In genomic region chr1:157137051-157137772, GRCh38 we compare ENCODE assay signal across 8 cellular contexts. TPM values are rescaled to one million over a fixed set of nuclear protein-coding genes. Genes with fewer than 3 reads are reported as not detected.
DNase-seq lines count a peak whose midpoint lies in the region; ATAC-seq and TF ChIP-seq lines count a peak whose summit lies in the region.

No MANE protein-coding gene starts in this region.

- no peaks in the 10 kb centered on the region; the same call in 1 of the 2 replicates for H3K4me1 ChIP-seq in iPS DF 6.9 (ENCODE audit: control insufficient read depth, insufficient read depth, low read length)

- H3K4me3 Mint-ChIP-seq in CD14-positive monocyte: peak overlapping the region; percentile 98 to 99
- H3K4me3 Mint-ChIP-seq in activated naive CD8-positive, alpha-beta T cell: peak overlapping the region; percentile 96

- H3K27me3 ChIP-seq in iPS DF 6.9 (ENCODE audit: control insufficient read depth, insufficient read depth, low read length): no peaks in the 10 kb centered on the region

- no peaks in the 10 kb centered on the region for H3K9me3 Mint-ChIP-seq in CD14-positive monocyte
- no peaks in the 10 kb centered on the region for H3K9me3 Mint-ChIP-seq in activated naive CD8-positive, alpha-beta T cell (ENCODE audit: low read depth)

- peaks cover 44% of the 10 kb centered on the region in 2 donors for H3K36me3 Mint-ChIP-seq in CD14-positive monocyte
- H3K36me3 Mint-ChIP-seq in activated naive CD8-positive, alpha-beta T cell: peaks cover 21% of the 10 kb centered on the region

- peaks cover 28% of the 10 kb centered on the region for H3K36me3 ChIP-seq in KOPT-K1 (ENCODE audit: insufficient read depth, low read length)
- H3K36me3 ChIP-seq in iPS DF 6.9 (ENCODE audit: control insufficient read depth, insufficient read depth, low read length): peaks cover 14% of the 10 kb centered on the region; the same call in 1 of the 2 replicates

- peak overlapping the region; percentile 96 to 99 (median 97) for H3K27ac Mint-ChIP-seq in CD14-positive monocyte
- peak overlapping the region; percentile 90 for H3K27ac Mint-ChIP-seq in activated naive CD8-positive, alpha-beta T cell

- peaks cover 0 to 3% (median 0%) of the 10 kb centered on the region in 3 donors for H3K27me3 Mint-ChIP-seq in CD14-positive monocyte (ENCODE audit: low read depth in 3 of 3)
- H3K27me3 Mint-ChIP-seq in activated naive CD8-positive, alpha-beta T cell: no peaks in the 10 kb centered on the region

- WGBS in iPS DF 6.9 (ENCODE audit: insufficient coverage, insufficient read length): no CpG with 5 or more reads among the region's 16 CpGs

- DNase-seq in CD14-positive monocyte (ENCODE audit: low spot score): peak; percentile 58
- no peak for DNase-seq in iPS DF 6.9 (ENCODE audit: low read depth, low spot score)
- DNase-seq in dedifferentiated amniotic fluid mesenchymal stem cell (ENCODE audit: extremely low spot score): no peak
- DNase-seq in NCI-H2196 (lab: John Stamatoyannopoulos, UW; ENCODE audit: unreplicated experiment): no peak

- H3K27ac ChIP-seq in KOPT-K1 (ENCODE audit: low read depth, low read length, poor library complexity, severe bottlenecking) (peak overlapping the region; percentile 78), iPS DF 6.9 (ENCODE audit: low read length) (no peak overlapping the region), skin epidermis (peak overlapping the region; percentile 76 to 99 (median 98))

- ATAC-seq in GM19351 (IDR thresholded peaks at IDR 0.05; ENCODE audit: unreplicated experiment): no peak

- H3K4me3 ChIP-seq in iPS DF 6.9 (ENCODE audit: low read length) (peak overlapping the region; percentile 67), skin epidermis (peak overlapping the region; percentile 68 to 97 (median 82))

- no peak for TF ChIP-seq CTCF in CD14-positive monocyte (IDR thresholded peaks at IDR 0.05)

- no peaks in the 10 kb centered on the region for H3K9me3 ChIP-seq in KOPT-K1 (ENCODE audit: insufficient read depth, low read length, poor library complexity, severe bottlenecking)
- no peaks in the 10 kb centered on the region for H3K9me3 ChIP-seq in iPS DF 6.9 (ENCODE audit: control insufficient read depth, insufficient read depth, low read length)

- intact Hi-C loops in CD14-positive monocyte (cut with micrococcal nuclease): no loop called here

- H3K4me1 Mint-ChIP-seq in CD14-positive monocyte: peaks cover 24% of the 10 kb centered on the region
- peaks cover 79% of the 10 kb centered on the region for H3K4me1 Mint-ChIP-seq in activated naive CD8-positive, alpha-beta T cell (ENCODE audit: low read depth)

RNA-seq across cellular contexts. Expression of gene ETV3, which starts 1.0 kb away (rescaled TPM):
- 1 to 10 TPM; 4.8 to 6.3 TPM for polyA plus RNA-seq in CD14-positive monocyte

RNA-seq across cellular contexts. Expression of gene ETV3L, which starts 37.6 kb away (rescaled TPM):
- polyA plus RNA-seq in CD14-positive monocyte: under 1 TPM in 1 of 2 donors, not detected in 1; 0.26 TPM
